9 cellular contexts compared by ENCODE assay signal in the genomic region with DNA sequence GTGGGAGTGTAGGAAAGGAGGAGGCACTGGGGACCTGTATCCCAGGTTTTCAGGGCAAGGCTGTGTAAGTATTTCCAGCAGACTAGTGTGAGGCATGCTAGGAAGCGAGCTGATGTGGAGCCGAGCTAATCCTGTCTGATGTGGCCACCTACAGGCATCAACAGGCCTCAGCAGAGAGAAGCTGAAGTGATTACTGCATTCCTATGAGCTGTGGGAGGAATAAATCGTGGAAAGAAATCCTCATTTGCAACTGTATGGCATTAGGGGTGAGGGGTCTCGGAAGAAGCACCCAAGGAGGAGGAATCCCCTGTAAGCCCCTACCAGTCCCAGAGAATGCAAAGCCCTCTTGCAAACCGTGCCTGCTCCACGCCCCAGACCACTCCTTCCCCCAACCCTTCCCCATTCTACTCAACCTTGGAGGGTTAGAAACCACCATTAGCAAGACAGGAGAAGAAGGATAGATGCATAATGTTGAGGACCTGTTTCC. TPM values are rescaled to one million over a fixed set of nuclear protein-coding genes. Genes with fewer than 3 reads are reported as not detected.
DNase-seq lines count a peak whose midpoint lies in the region.
"Had no signal": no experiment of that assay in that cellular context is flagged by ENCODE, and none has a peak within 500 bp of the region (broad histone marks: within the 10 kb centered on the region; RNA-seq: fewer than 3 reads in every experiment).

No MANE protein-coding gene starts in this region.

- H3K4me1 ChIP-seq in mesodermal cell (ENCODE audit: control insufficient read depth, insufficient read depth, low read length, poor library complexity, severe bottlenecking): peaks cover 12% of the 10 kb centered on the region

- no peaks in the 10 kb centered on the region for H3K36me3 ChIP-seq in mesodermal cell (ENCODE audit: control insufficient read depth, insufficient read depth, low read length)

- WGBS in mesodermal cell (ENCODE audit: insufficient coverage in 2 of 2), 2 experiments: 0 to 5% methylated on average over 4 of the region's 6 CpGs

- no peaks in the 10 kb centered on the region for H3K9me3 ChIP-seq in mesodermal cell (ENCODE audit: control insufficient read depth, low read length)

- peak overlapping the region; percentile 13 for H3K27ac ChIP-seq in mesodermal cell (ENCODE audit: low read depth, low read length, severe bottlenecking)

- no peak overlapping the region for H3K4me3 ChIP-seq in mesodermal cell (ENCODE audit: extremely low read depth, insufficient read depth, low read length, poor library complexity, severe bottlenecking)

- DNase-seq in NCI-H1417 (lab: John Stamatoyannopoulos, UW) (peak in 2 of 3 experiments; percentile 6 to 26), NCI-H1417 treated with DMSO at 0.1 percent for 48 hours (lab: John Stamatoyannopoulos, UW) (no peak), NCI-H2196 (lab: John Stamatoyannopoulos, UW; ENCODE audit: unreplicated experiment) (peak; percentile 24), dermis blood vessel endothelial cell (peak; percentile 71), NK-92 (lab: John Stamatoyannopoulos, UW; ENCODE audit: unreplicated experiment) (no peak), NCI-H1694 treated with DMSO at 0.1 percent for 48 hours (lab: John Stamatoyannopoulos, UW) (no peak), GM19238 (ENCODE audit: insufficient read length, low spot score) (no peak)
- DNase-seq: CD4-positive, CD25-positive, alpha-beta regulatory T cell had no signal

RNA-seq across cellular contexts. Expression of gene C6orf15, which starts 41.6 kb away (rescaled TPM):
- total RNA-seq in dermis blood vessel endothelial cell: 0.14 TPM in 1 of 2 replicates, not detected in the other
- not detected for polyA plus RNA-seq in mesodermal cell (2013, experiment 1 of 2)
- polyA plus RNA-seq in mesodermal cell (2013, experiment 2 of 2): not detected
- total RNA-seq: CD4-positive, CD25-positive, alpha-beta regulatory T cell had no signal
- polyA plus RNA-seq: CD4-positive, CD25-positive, alpha-beta regulatory T cell had no signal

RNA-seq across cellular contexts. Expression of gene PSORS1C1, which starts 43.8 kb away (rescaled TPM):
- total RNA-seq in dermis blood vessel endothelial cell: 0.17 and 4.7 TPM in 2 replicates
- 0.15 TPM for polyA plus RNA-seq in mesodermal cell (2013, experiment 1 of 2)
- 0.76 TPM for polyA plus RNA-seq in mesodermal cell (2013, experiment 2 of 2)
- total RNA-seq: CD4-positive, CD25-positive, alpha-beta regulatory T cell had no signal
- polyA plus RNA-seq: CD4-positive, CD25-positive, alpha-beta regulatory T cell had no signal

RNA-seq across cellular contexts. Expression of gene CDSN, which starts 49.5 kb away (rescaled TPM):
- total RNA-seq in dermis blood vessel endothelial cell: not detected in 2 replicates
- not detected for polyA plus RNA-seq in mesodermal cell (2013, experiment 1 of 2)
- not detected for polyA plus RNA-seq in mesodermal cell (2013, experiment 2 of 2)
- total RNA-seq: CD4-positive, CD25-positive, alpha-beta regulatory T cell had no signal
- polyA plus RNA-seq: CD4-positive, CD25-positive, alpha-beta regulatory T cell had no signal

Comparison
In these comparisons a context has a peak if more than half of its experiments do, and no peak if none do; other contexts are left out.
1. DNase-seq: peak in NCI-H1417 (2 of 3), NCI-H2196 (single experiment) and dermis blood vessel endothelial cell (single experiment); none in NCI-H1417 treated with DMSO at 0.1 percent for 48 hours (single experiment), NK-92 (single experiment), NCI-H1694 treated with DMSO at 0.1 percent for 48 hours (single experiment) and GM19238 (single experiment).